Comparison of ENCODE assay signal across 1 cellular context in the genomic region with DNA sequence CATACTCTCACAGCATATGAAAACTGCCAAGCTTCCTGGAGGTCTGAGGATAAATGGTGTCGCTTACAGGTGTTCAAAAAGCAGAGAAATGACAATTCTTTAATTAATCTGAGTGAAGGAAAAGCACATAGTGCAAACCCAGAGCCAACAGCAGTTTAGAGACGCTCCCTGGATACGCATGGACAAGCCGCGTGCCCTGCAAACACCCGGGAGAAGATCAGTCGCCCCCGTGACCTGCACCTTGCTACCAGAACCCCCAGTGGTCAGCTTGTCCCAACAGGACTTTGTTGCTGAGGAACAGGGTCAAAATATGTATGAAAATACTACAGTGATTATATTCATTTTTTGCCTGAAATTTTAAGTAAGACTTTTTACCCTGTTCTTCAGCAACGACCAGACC.
TF ChIP-seq lines count a peak whose summit lies in the region.

No MANE protein-coding gene starts in this region.

TF ChIP-seq in GM23338, 12 proteins besides CTCF, POLR2A, EP300 and RAD21 (continued from another document):
- TF ChIP-seq, protein P1, sequence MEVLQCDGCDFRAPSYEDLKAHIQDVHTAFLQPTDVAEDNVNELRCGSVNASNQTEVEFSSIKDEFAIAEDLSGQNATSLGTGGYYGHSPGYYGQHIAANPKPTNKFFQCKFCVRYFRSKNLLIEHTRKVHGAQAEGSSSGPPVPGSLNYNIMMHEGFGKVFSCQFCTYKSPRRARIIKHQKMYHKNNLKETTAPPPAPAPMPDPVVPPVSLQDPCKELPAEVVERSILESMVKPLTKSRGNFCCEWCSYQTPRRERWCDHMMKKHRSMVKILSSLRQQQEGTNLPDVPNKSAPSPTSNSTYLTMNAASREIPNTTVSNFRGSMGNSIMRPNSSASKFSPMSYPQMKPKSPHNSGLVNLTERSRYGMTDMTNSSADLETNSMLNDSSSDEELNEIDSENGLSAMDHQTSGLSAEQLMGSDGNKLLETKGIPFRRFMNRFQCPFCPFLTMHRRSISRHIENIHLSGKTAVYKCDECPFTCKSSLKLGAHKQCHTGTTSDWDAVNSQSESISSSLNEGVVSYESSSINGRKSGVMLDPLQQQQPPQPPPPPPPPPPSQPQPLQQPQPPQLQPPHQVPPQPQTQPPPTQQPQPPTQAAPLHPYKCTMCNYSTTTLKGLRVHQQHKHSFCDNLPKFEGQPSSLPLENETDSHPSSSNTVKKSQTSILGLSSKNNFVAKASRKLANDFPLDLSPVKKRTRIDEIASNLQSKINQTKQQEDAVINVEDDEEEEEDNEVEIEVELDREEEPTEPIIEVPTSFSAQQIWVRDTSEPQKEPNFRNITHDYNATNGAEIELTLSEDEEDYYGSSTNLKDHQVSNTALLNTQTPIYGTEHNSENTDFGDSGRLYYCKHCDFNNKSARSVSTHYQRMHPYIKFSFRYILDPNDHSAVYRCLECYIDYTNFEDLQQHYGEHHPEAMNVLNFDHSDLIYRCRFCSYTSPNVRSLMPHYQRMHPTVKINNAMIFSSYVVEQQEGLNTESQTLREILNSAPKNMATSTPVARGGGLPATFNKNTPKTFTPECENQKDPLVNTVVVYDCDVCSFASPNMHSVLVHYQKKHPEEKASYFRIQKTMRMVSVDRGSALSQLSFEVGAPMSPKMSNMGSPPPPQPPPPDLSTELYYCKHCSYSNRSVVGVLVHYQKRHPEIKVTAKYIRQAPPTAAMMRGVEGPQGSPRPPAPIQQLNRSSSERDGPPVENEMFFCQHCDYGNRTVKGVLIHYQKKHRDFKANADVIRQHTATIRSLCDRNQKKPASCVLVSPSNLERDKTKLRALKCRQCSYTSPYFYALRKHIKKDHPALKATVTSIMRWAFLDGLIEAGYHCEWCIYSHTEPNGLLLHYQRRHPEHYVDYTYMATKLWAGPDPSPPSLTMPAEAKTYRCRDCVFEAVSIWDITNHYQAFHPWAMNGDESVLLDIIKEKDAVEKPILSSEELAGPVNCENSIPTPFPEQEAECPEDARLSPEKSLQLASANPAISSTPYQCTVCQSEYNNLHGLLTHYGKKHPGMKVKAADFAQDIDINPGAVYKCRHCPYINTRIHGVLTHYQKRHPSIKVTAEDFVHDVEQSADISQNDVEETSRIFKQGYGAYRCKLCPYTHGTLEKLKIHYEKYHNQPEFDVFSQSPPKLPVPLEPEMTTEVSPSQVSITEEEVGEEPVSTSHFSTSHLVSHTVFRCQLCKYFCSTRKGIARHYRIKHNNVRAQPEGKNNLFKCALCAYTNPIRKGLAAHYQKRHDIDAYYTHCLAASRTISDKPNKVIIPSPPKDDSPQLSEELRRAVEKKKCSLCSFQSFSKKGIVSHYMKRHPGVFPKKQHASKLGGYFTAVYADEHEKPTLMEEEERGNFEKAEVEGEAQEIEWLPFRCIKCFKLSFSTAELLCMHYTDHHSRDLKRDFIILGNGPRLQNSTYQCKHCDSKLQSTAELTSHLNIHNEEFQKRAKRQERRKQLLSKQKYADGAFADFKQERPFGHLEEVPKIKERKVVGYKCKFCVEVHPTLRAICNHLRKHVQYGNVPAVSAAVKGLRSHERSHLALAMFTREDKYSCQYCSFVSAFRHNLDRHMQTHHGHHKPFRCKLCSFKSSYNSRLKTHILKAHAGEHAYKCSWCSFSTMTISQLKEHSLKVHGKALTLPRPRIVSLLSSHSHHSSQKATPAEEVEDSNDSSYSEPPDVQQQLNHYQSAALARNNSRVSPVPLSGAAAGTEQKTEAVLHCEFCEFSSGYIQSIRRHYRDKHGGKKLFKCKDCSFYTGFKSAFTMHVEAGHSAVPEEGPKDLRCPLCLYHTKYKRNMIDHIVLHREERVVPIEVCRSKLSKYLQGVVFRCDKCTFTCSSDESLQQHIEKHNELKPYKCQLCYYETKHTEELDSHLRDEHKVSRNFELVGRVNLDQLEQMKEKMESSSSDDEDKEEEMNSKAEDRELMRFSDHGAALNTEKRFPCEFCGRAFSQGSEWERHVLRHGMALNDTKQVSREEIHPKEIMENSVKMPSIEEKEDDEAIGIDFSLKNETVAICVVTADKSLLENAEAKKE (CRISPR knock-in tag; IDR thresholded peaks at IDR 0.05) = no peak
- no peak for TF ChIP-seq POLR2AphosphoS5 (IDR thresholded peaks at IDR 0.05; ENCODE audit: low read depth)
- TF ChIP-seq JUNB (IDR thresholded peaks at IDR 0.05; ENCODE audit: unreplicated experiment) = peak; percentile 46
